Comparison of ENCODE assay signal across 23 cellular contexts in genomic region chr1:89464008-89464407, GRCh38.
DNase-seq lines count a peak whose midpoint lies in the region; ATAC-seq and TF ChIP-seq lines count a peak whose summit lies in the region.
"Had no signal": no experiment of that assay in that cellular context is flagged by ENCODE, and none has a peak within 500 bp of the region (broad histone marks: within the 10 kb centered on the region; RNA-seq: fewer than 3 reads in every experiment).

No MANE protein-coding gene starts in this region.

- peaks cover 15% of the 10 kb centered on the region for H3K27me3 ChIP-seq in smooth muscle cell (ENCODE audit: low read depth)
- H3K27me3 ChIP-seq: tibial nerve had no signal

- ATAC-seq in activated CD8-positive, alpha-beta T cell treated with anti-CD3 and anti-CD28 coated beads for 36 hours, result no peak
- ATAC-seq in memory B cell (ENCODE audit: low read depth) (peak; percentile 48), HG02678 (IDR thresholded peaks at IDR 0.05; ENCODE audit: unreplicated experiment) (no peak)
- ATAC-seq: stimulated activated effector memory CD8-positive, alpha-beta T cell treated with anti-CD3 and anti-CD28 coated beads, Interleukin-12 subunit alpha, Interleukin-12 subunit beta, amount 100 ng/mL, for 72 hours had no signal

- H3K4me2 ChIP-seq in smooth muscle cell, result no peak overlapping the region

- H3K36me3 ChIP-seq in smooth muscle cell (ENCODE audit: low read depth), result no peaks in the 10 kb centered on the region
- H3K36me3 ChIP-seq: tibial nerve had no signal

- H3K36me3 Mint-ChIP-seq in activated CD8-positive, alpha-beta T cell treated with anti-CD3 and anti-CD28 coated beads for 36 hours (ENCODE audit: low read depth), result no peaks in the 10 kb centered on the region
- H3K36me3 Mint-ChIP-seq in memory B cell, result peaks cover 2% of the 10 kb centered on the region
- H3K36me3 Mint-ChIP-seq: natural killer cell had no signal

- WGBS in smooth muscle cell (ENCODE audit: low lambda C conversion rate), result 48% methylated on average over 2 of the region's 2 CpGs

- peaks cover 57% of the 10 kb centered on the region for H3K27me3 Mint-ChIP-seq in activated CD8-positive, alpha-beta T cell treated with anti-CD3 and anti-CD28 coated beads for 36 hours
- peaks cover 24% of the 10 kb centered on the region for H3K27me3 Mint-ChIP-seq in memory B cell

- H2AFZ ChIP-seq in smooth muscle cell (ENCODE audit: low read depth), result no peak overlapping the region

- H3K27ac Mint-ChIP-seq in activated CD8-positive, alpha-beta T cell treated with anti-CD3 and anti-CD28 coated beads for 36 hours, result no peak overlapping the region
- no peak overlapping the region for H3K27ac Mint-ChIP-seq in memory B cell
- H3K27ac Mint-ChIP-seq: natural killer cell; stimulated activated effector memory CD8-positive, alpha-beta T cell treated with anti-CD3 and anti-CD28 coated beads, Interleukin-12 subunit alpha, Interleukin-12 subunit beta, amount 100 ng/mL, for 72 hours had no signal

- no peak overlapping the region for H3K4me3 ChIP-seq in smooth muscle cell
- H3K4me3 ChIP-seq: coronary artery, lung, tibial nerve had no signal

- H3K79me2 ChIP-seq in smooth muscle cell (ENCODE audit: low read depth), result no peaks in the 10 kb centered on the region

- no peaks in the 10 kb centered on the region for H3K4me1 ChIP-seq in smooth muscle cell (ENCODE audit: low read depth)
- H3K4me1 ChIP-seq: tibial nerve had no signal

- no peak overlapping the region for H3K27ac ChIP-seq in smooth muscle cell (ENCODE audit: low read depth)
- H3K27ac ChIP-seq: coronary artery, tibial nerve, VCaP had no signal

- no peak for TF ChIP-seq CTCF in activated CD8-positive, alpha-beta T cell treated with anti-CD3 and anti-CD28 coated beads for 36 hours (IDR thresholded peaks at IDR 0.05)
- TF ChIP-seq CTCF in smooth muscle cell (IDR thresholded peaks at IDR 0.05; ENCODE audit: borderline replicate concordance, insufficient read depth, poor library complexity, severe bottlenecking), result no peak

- POLR2A ChIA-PET in activated CD8-positive, alpha-beta T cell treated with anti-CD3 and anti-CD28 coated beads for 36 hours (lab: Charles Lee), result no interaction called here

- H4K20me1 ChIP-seq in smooth muscle cell (ENCODE audit: low read depth), result no peaks in the 10 kb centered on the region

- H3K4me3 Mint-ChIP-seq in activated CD8-positive, alpha-beta T cell treated with anti-CD3 and anti-CD28 coated beads for 36 hours, result no peak overlapping the region
- no peak overlapping the region for H3K4me3 Mint-ChIP-seq in memory B cell
- H3K4me3 Mint-ChIP-seq: natural killer cell; stimulated activated effector memory CD8-positive, alpha-beta T cell treated with anti-CD3 and anti-CD28 coated beads, Interleukin-12 subunit alpha, Interleukin-12 subunit beta, amount 100 ng/mL, for 72 hours had no signal

- no peaks in the 10 kb centered on the region for H3F3A ChIP-seq in smooth muscle cell (ENCODE audit: low read depth)

- DNase-seq in NK-92 treated with Interleukin-12 subunit alpha and Interleukin-12 subunit beta, amount 100 ng/mL, for 24 hours (lab: John Stamatoyannopoulos, UW), result peak; percentile 12
- DNase-seq in NK-92 (lab: John Stamatoyannopoulos, UW; ENCODE audit: unreplicated experiment) (no peak), HT1080 (ENCODE audit: low read depth) (peak; percentile 37), memory B cell (ENCODE audit: low spot score in 2 of 2) (no peak), smooth muscle cell (lab: John Stamatoyannopoulos, UW; ENCODE audit: unreplicated experiment) (no peak), COLO668 (lab: John Stamatoyannopoulos, UW; ENCODE audit: unreplicated experiment) (no peak)
- peak; percentile 55 for DNase-seq in activated CD8-positive, alpha-beta T cell treated with anti-CD3 and anti-CD28 coated beads for 36 hours
- DNase-seq: 8988T, anterior cingulate cortex, DMS153, foreskin melanocyte, natural killer cell, NCI-H2171, NCI-H748 treated with DMSO at 0.1 percent for 48 hours, RPMI8226, small intestine, SW 1271 had no signal

- H3K9me3 ChIP-seq in smooth muscle cell (replicated peaks; ENCODE audit: low read depth), result no peaks in the 10 kb centered on the region
- H3K9me3 ChIP-seq: tibial nerve had no signal

- CTCF ChIA-PET in activated CD8-positive, alpha-beta T cell treated with anti-CD3 and anti-CD28 coated beads for 36 hours (lab: Charles Lee), result interaction anchor here (1.0 to 6.6 kb wide), 5 partner anchors 19 to 341 kb away, joined by 3 to 53 read pairs (median 4); no protein-coding TSS in a partner anchor

- H3K9ac ChIP-seq in smooth muscle cell (ENCODE audit: low read depth), result no peak overlapping the region

- peaks cover 30% of the 10 kb centered on the region for H3K4me1 Mint-ChIP-seq in activated CD8-positive, alpha-beta T cell treated with anti-CD3 and anti-CD28 coated beads for 36 hours (ENCODE audit: low read depth)
- H3K4me1 Mint-ChIP-seq in memory B cell, result peaks cover 5% of the 10 kb centered on the region

- intact Hi-C loops in activated CD8-positive, alpha-beta T cell treated with anti-CD3 and anti-CD28 coated beads for 36 hours (cut with micrococcal nuclease), result no loop called here

- H3K9me3 Mint-ChIP-seq in activated CD8-positive, alpha-beta T cell treated with anti-CD3 and anti-CD28 coated beads for 36 hours, result no peaks in the 10 kb centered on the region
- no peaks in the 10 kb centered on the region for H3K9me3 Mint-ChIP-seq in memory B cell
- H3K9me3 Mint-ChIP-seq: natural killer cell; stimulated activated effector memory CD8-positive, alpha-beta T cell treated with anti-CD3 and anti-CD28 coated beads, Interleukin-12 subunit alpha, Interleukin-12 subunit beta, amount 100 ng/mL, for 72 hours had no signal

Comparison
In these comparisons a context has a peak if more than half of its experiments do, and no peak if none do; other contexts are left out.
1. DNase-seq: peak in NK-92 treated with Interleukin-12 subunit alpha and Interleukin-12 subunit beta, amount 100 ng/mL, for 24 hours (single experiment), HT1080 (single experiment) and activated CD8-positive, alpha-beta T cell treated with anti-CD3 and anti-CD28 coated beads for 36 hours (single experiment); none in NK-92 (single experiment), memory B cell (0 of 2), smooth muscle cell (single experiment) and COLO668 (single experiment).